24 cellular contexts compared by ENCODE assay signal in the genomic region with DNA sequence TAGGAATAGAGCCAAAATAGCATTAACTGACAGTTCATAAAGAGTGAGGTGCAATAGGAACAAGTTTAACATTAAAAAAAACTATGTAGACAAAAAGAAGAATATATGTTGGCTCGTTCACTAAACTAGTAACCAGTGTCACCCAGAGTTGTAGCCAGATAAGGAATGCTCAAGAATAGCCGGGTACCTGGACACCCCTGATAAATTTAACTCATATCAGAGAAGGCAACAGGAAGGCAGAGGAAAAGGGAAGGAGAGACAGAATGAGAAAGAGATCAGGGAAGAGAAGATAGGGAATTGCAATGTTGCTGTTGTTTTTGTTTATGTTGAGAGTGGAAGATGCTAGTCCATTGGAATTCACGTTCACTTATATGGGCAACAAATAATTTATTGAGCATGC.
"Had no signal": no experiment of that assay in that cellular context is flagged by ENCODE, and none has a peak within 500 bp of the region (broad histone marks: within the 10 kb centered on the region; RNA-seq: fewer than 3 reads in every experiment).

No MANE protein-coding gene starts in this region.

- H3K27me3 Mint-ChIP-seq: activated B cell treated with CpG ODN at 0.5 μM for 24 hours; activated CD4-positive, alpha-beta T cell treated with anti-CD3 and anti-CD28 coated beads for 36 hours; central memory CD8-positive, alpha-beta T cell; T-helper 17 cell had no signal

- H3K4me3 Mint-ChIP-seq: activated B cell treated with CpG ODN at 0.5 μM for 24 hours; activated CD4-positive, alpha-beta T cell treated with anti-CD3 and anti-CD28 coated beads for 36 hours; activated naive CD8-positive, alpha-beta T cell; activated T-cell treated with anti-CD3 and anti-CD28 coated beads, Interleukin-2, amount 50 U/mL, for 4 hours; central memory CD8-positive, alpha-beta T cell; nephron progenitor cell; T-helper 17 cell had no signal

- H3K36me3 ChIP-seq: adrenal gland, ascending aorta, breast epithelium, gastroesophageal sphincter, upper lobe of left lung had no signal

- H3K4me3 ChIP-seq: adrenal gland, breast epithelium, gastroesophageal sphincter, testis, upper lobe of left lung had no signal

- H3K27ac Mint-ChIP-seq: activated B cell treated with CpG ODN at 0.5 μM for 24 hours; activated CD4-positive, alpha-beta T cell treated with anti-CD3 and anti-CD28 coated beads for 36 hours; activated naive CD8-positive, alpha-beta T cell; activated T-helper 2 cell treated with anti-CD3 and anti-CD28 coated beads, Interferon-gamma antibody, Interleukin-2, Interleukin-4, amounts not matched to agents 10 μg/mL and 5 μg/mL and 100 μg/mL, durations not matched to agents 14 hours and 24 hours and 36 hours; nephron progenitor cell; T-helper 17 cell had no signal

- H3K27ac ChIP-seq: testis, upper lobe of left lung had no signal

- DNase-seq: activated B cell treated with CpG ODN at 0.5 μM for 24 hours; activated CD4-positive, alpha-beta T cell treated with anti-CD3 and anti-CD28 coated beads for 36 hours; activated CD4-positive, alpha-beta T cell treated with anti-CD3 and anti-CD28 coated beads, Interleukin-2, amount 50 U/mL, for 48 hours; activated CD8-positive, alpha-beta memory T cell treated with anti-CD3 and anti-CD28 coated beads, Interleukin-2, amount 50 U/mL, for 48 hours; activated naive CD4-positive, alpha-beta T cell; activated T-cell treated with anti-CD3 and anti-CD28 coated beads, Interleukin-2, amount 50 U/mL, for 4 hours; effector memory CD4-positive, alpha-beta T cell; left ventricle myocardium superior; nephron progenitor cell; stimulated activated CD4-positive, alpha-beta T cell treated with anti-CD3 and anti-CD28 coated beads, Interleukin-2, amount 100 ng/mL, for 48 hours; stimulated activated CD8-positive, alpha-beta memory T cell treated with anti-CD3 and anti-CD28 coated beads, Interleukin-4, amount 100 ng/mL, for 48 hours; stimulated activated naive CD4-positive, alpha-beta T cell; SW 1271; T-helper 17 cell; testis; upper lobe of left lung had no signal

- H3K27me3 ChIP-seq: adrenal gland, ascending aorta, breast epithelium, gastroesophageal sphincter, testis, upper lobe of left lung had no signal

- ATAC-seq: activated CD4-positive, alpha-beta T cell treated with anti-CD3 and anti-CD28 coated beads for 36 hours; activated T-cell treated with anti-CD3 and anti-CD28 coated beads, Interleukin-2, amount 50 U/mL, for 4 hours; esophagus mucosa; gastroesophageal sphincter; left ventricle myocardium superior; T-helper 17 cell had no signal

- H3K9me3 ChIP-seq: adrenal gland, ascending aorta, breast epithelium, gastroesophageal sphincter, testis, upper lobe of left lung had no signal

- H3K9me3 Mint-ChIP-seq: activated B cell treated with CpG ODN at 0.5 μM for 24 hours; activated T-cell treated with anti-CD3 and anti-CD28 coated beads, Interleukin-2, amount 50 U/mL, for 4 hours; activated T-helper 2 cell treated with anti-CD3 and anti-CD28 coated beads, Interferon-gamma antibody, Interleukin-2, Interleukin-4, amounts not matched to agents 10 μg/mL and 5 μg/mL and 100 μg/mL, durations not matched to agents 14 hours and 24 hours and 36 hours; central memory CD8-positive, alpha-beta T cell; nephron progenitor cell had no signal
